In genomic region chr16:21629602-21630539, GRCh38 we compare ENCODE assay signal across 1 cellular context.
TF ChIP-seq lines count a peak whose summit lies in the region.

No MANE protein-coding gene starts in this region.

TF ChIP-seq in IMR-90, 13 proteins besides CTCF, POLR2A, EP300 and RAD21:
- TF ChIP-seq MAFK (IDR thresholded peaks at IDR 0.05; ENCODE audit: low read depth, low read length), result peak; percentile 37
TF ChIP-seq in IMR-90: peak in this region for 1; not testable (repeated sequence) for 12.
